Comparison of ENCODE assay signal across 16 cellular contexts in genomic region chr2:51290725-51291124, GRCh38.
DNase-seq lines count a peak whose midpoint lies in the region; ATAC-seq and TF ChIP-seq lines count a peak whose summit lies in the region.
"Had no signal": no experiment of that assay in that cellular context is flagged by ENCODE, and none has a peak within 500 bp of the region (broad histone marks: within the 10 kb centered on the region; RNA-seq: fewer than 3 reads in every experiment).

No MANE protein-coding gene starts in this region.

- no peak for TF ChIP-seq CTCF in fibroblast of pulmonary artery (IDR thresholded peaks at IDR 0.05; ENCODE audit: low read length, missing control alignments)

- no peak for ATAC-seq in HG03196 (IDR thresholded peaks at IDR 0.05; ENCODE audit: unreplicated experiment)

- in situ Hi-C loops in KBM-7 (cut with MboI; ENCODE audit: low pct_unique_long_range_greater_than_20kb, low sequenced_read_pairs): no loop called here

- H3K4me3 ChIP-seq in fibroblast of pulmonary artery (replicated peaks; ENCODE audit: low read depth, low read length): no peak overlapping the region
- H3K4me3 ChIP-seq: SJCRH30 had no signal

- peak; percentile 77 for DNase-seq in HS-27A (ENCODE audit: low read depth)
- peak; percentile 6 for DNase-seq in amniotic epithelial cell (ENCODE audit: low read depth)
- DNase-seq in fibroblast of pulmonary artery (ENCODE audit: low read depth): peak; percentile 36
- DNase-seq in KBM-7: no peak
- no peak for DNase-seq in NK-92 treated with Interleukin-12 subunit alpha and Interleukin-12 subunit beta, amount 100 ng/mL, for 24 hours (lab: John Stamatoyannopoulos, UW)
- DNase-seq in LoVo (ENCODE audit: low spot score): no peak
- DNase-seq: CD4-positive, alpha-beta memory T cell; H9; Kasumi-1; NCI-H1105 treated with DMSO at 0.1 percent for 48 hours; NCI-H1694 treated with DMSO at 0.1 percent for 48 hours; NCI-H345; NCI-H69; RPMI8226; SJCRH30 had no signal

Comparison
In these comparisons a context has a peak if more than half of its experiments do, and no peak if none do; other contexts are left out.
1. DNase-seq: peak in HS-27A (single experiment), amniotic epithelial cell (single experiment) and fibroblast of pulmonary artery (single experiment); none in KBM-7 (single experiment), NK-92 treated with Interleukin-12 subunit alpha and Interleukin-12 subunit beta, amount 100 ng/mL, for 24 hours (single experiment) and LoVo (single experiment).